ENCODE assay signal across 19 cellular contexts in the genomic region with DNA sequence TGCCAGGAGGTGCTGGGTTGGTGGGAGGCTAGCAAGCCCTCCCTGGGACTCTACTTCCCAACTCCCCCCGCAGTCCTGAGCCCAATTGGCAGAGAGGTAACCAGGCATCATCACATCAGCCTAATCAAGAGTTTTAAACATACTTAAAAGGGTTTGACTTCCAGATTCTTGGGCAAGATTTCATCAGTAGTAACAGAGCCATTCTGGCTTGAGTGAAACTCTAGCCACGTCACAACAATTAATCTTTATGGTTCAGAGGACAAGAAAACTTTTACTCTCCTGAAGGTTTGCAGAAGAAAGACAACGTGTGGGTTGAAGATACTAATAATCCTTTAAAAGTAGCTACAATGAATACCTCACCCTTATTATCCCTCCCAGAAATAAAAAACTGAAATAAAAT.
"Had no signal": no experiment of that assay in that cellular context is flagged by ENCODE, and none has a peak within 500 bp of the region (broad histone marks: within the 10 kb centered on the region; RNA-seq: fewer than 3 reads in every experiment).

No MANE protein-coding gene starts in this region.

- H3K27ac ChIP-seq: foreskin keratinocyte, neural progenitor cell, pancreas, testis, tibial nerve, upper lobe of right lung, vagina had no signal

- H3K4me1 ChIP-seq: neural progenitor cell, pancreas, testis, upper lobe of right lung, vagina had no signal

- H3K27me3 ChIP-seq: foreskin keratinocyte, neural progenitor cell, pancreas, testis, tibial nerve, upper lobe of right lung, vagina had no signal

- H3K36me3 ChIP-seq: neural progenitor cell, pancreas, tibial nerve, upper lobe of right lung, vagina had no signal

- H2AFZ ChIP-seq: neural progenitor cell had no signal

- H3K4me2 ChIP-seq: neural progenitor cell had no signal

- H3K4me3 ChIP-seq: neural progenitor cell, pancreas, testis, tibial nerve, upper lobe of right lung, vagina had no signal

- DNase-seq: cerebellar nuclear complex; dermis blood vessel endothelial cell; erythroblast; foreskin keratinocyte; immature natural killer cell; left colon; natural killer cell; nucleus accumbens; pancreas; stimulated activated CD4-positive, alpha-beta T cell treated with anti-CD3 and anti-CD28 coated beads, Interleukin-15, amount 100 ng/mL, for 24 hours; stimulated activated CD4-positive, alpha-beta T cell treated with anti-CD3 and anti-CD28 coated beads, Interleukin-1b, Interleukin-23, amount 100 ng/mL, for 48 hours; stimulated activated CD4-positive, alpha-beta T cell treated with anti-CD3 and anti-CD28 coated beads, Interleukin-4, amount 100 ng/mL, for 24 hours; stimulated activated naive B cell treated with anti-CD40 and anti-IgM and Interleukin-4, amounts not matched to agents 10 μg/mL and 1 μg/mL and 100 μg/mL, for 72 hours; stimulated activated naive CD8-positive, alpha-beta T cell treated with anti-CD3 and anti-CD28 coated beads, Interleukin-15, amount 100 ng/mL, for 72 hours; testis; upper lobe of right lung had no signal

- H3K9ac ChIP-seq: neural progenitor cell had no signal

- H3K9me3 ChIP-seq: pancreas, testis, tibial nerve, upper lobe of right lung, vagina had no signal

- ATAC-seq: foreskin keratinocyte; left colon; natural killer cell; pancreas; stimulated activated naive B cell treated with anti-CD40 and anti-IgM and Interleukin-4, amounts not matched to agents 10 μg/mL and 1 μg/mL and 100 μg/mL, for 72 hours; stimulated activated naive CD8-positive, alpha-beta T cell treated with anti-CD3 and anti-CD28 coated beads, Interleukin-15, amount 100 ng/mL, for 72 hours; upper lobe of right lung had no signal
